Comparison of ENCODE assay signal across 23 cellular contexts in the genomic region with DNA sequence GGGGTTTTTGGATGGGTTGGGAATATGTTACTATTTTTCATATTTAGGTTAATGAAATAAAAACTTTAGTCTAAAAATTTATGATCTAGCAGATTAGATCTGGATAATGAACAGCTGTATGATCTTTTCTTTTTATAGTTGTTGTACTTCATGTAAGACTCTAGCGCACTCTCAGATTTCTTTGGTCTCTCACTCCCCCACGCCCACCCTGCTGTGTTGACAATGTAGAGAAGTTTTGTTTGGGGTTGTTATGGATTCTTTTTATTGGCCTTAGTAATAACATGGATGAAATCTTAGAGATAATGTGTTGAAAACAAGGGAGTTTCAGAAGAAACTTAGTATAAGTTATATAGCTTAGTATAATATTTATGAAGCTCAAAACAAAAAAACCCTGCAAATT. TPM values are rescaled to one million over a fixed set of nuclear protein-coding genes. Genes with fewer than 3 reads are reported as not detected.
DNase-seq lines count a peak whose midpoint lies in the region; ATAC-seq, FAIRE-seq and TF ChIP-seq lines count a peak whose summit lies in the region.
"Had no signal": no experiment of that assay in that cellular context is flagged by ENCODE, and none has a peak within 500 bp of the region (broad histone marks: within the 10 kb centered on the region; RNA-seq: fewer than 3 reads in every experiment).

No MANE protein-coding gene starts in this region.

- peak; percentile 99 for FAIRE-seq in endometrium (lab: Jason Lieb, UNC)
- FAIRE-seq: A549, D721Med, G401.6, GM12891 had no signal

- H3K27ac Mint-ChIP-seq in neural crest cell (ENCODE audit: unreplicated experiment) (peak overlapping the region; percentile 92), type B pancreatic cell (no peak overlapping the region)
- no peak overlapping the region for H3K27ac Mint-ChIP-seq in stimulated activated naive CD8-positive, alpha-beta T cell treated with anti-CD3 and anti-CD28 coated beads, Interleukin-15, amount 100 ng/mL, for 72 hours
- H3K27ac Mint-ChIP-seq: B cell; CD4-positive, alpha-beta T cell; CD8-positive, alpha-beta T cell had no signal

- H3K4me1 Mint-ChIP-seq in neural crest cell (no peaks in the 10 kb centered on the region), type B pancreatic cell (ENCODE audit: unreplicated experiment) (no peaks in the 10 kb centered on the region)
- no peaks in the 10 kb centered on the region for H3K4me1 Mint-ChIP-seq in stimulated activated naive CD8-positive, alpha-beta T cell treated with anti-CD3 and anti-CD28 coated beads, Interleukin-15, amount 100 ng/mL, for 72 hours
- H3K4me1 Mint-ChIP-seq: B cell had no signal

- H3K36me3 Mint-ChIP-seq in neural crest cell (ENCODE audit: low read depth) (no peaks in the 10 kb centered on the region), type B pancreatic cell (no peaks in the 10 kb centered on the region)
- H3K36me3 Mint-ChIP-seq: CD8-positive, alpha-beta T cell had no signal

- H3K4me3 Mint-ChIP-seq in neural crest cell (no peak overlapping the region), type B pancreatic cell (no peak overlapping the region)
- H3K4me3 Mint-ChIP-seq in stimulated activated naive CD8-positive, alpha-beta T cell treated with anti-CD3 and anti-CD28 coated beads, Interleukin-15, amount 100 ng/mL, for 72 hours = no peak overlapping the region
- H3K4me3 Mint-ChIP-seq: B cell; CD4-positive, alpha-beta T cell; CD8-positive, alpha-beta T cell had no signal

- DNase-seq in fibroblast of villous mesenchyme (ENCODE audit: low read depth) (peak; percentile 53), neural crest cell (ENCODE audit: low read depth, low spot score) (no peak), type B pancreatic cell (ENCODE audit: extremely low spot score, unreplicated experiment) (peak; percentile 4), hepatic stellate cell (ENCODE audit: low spot score) (no peak), G401 (ENCODE audit: low spot score) (no peak)
- no peak for DNase-seq in stimulated activated naive CD8-positive, alpha-beta T cell treated with anti-CD3 and anti-CD28 coated beads, Interleukin-15, amount 100 ng/mL, for 72 hours
- DNase-seq: AML-193; Caco-2; Calu3; CD4-positive, alpha-beta T cell; CD8-positive, alpha-beta T cell; DND-41; EL; GF-D8 had no signal

- in situ Hi-C loops in G401 (cut with HindIII; ENCODE audit: low sequenced_read_pairs) = no loop called here

- no peak overlapping the region for H3K4me3 ChIP-seq in fibroblast of villous mesenchyme (ENCODE audit: low read depth, low read length)
- H3K4me3 ChIP-seq: A549; BLaER1 treated with 17β-estradiol and CSF1 and Interleukin-3, amounts not matched to agents 10 nM and 100 nM had no signal

- H3K9me3 Mint-ChIP-seq in neural crest cell = no peaks in the 10 kb centered on the region
- no peaks in the 10 kb centered on the region for H3K9me3 Mint-ChIP-seq in type B pancreatic cell
- H3K9me3 Mint-ChIP-seq in stimulated activated naive CD8-positive, alpha-beta T cell treated with anti-CD3 and anti-CD28 coated beads, Interleukin-15, amount 100 ng/mL, for 72 hours = no peaks in the 10 kb centered on the region
- H3K9me3 Mint-ChIP-seq: CD4-positive, alpha-beta T cell; CD8-positive, alpha-beta T cell had no signal

- H3K27me3 Mint-ChIP-seq in neural crest cell (ENCODE audit: low read depth) (no peaks in the 10 kb centered on the region), type B pancreatic cell (peaks cover 18% of the 10 kb centered on the region)
- peaks cover 2% of the 10 kb centered on the region for H3K27me3 Mint-ChIP-seq in stimulated activated naive CD8-positive, alpha-beta T cell treated with anti-CD3 and anti-CD28 coated beads, Interleukin-15, amount 100 ng/mL, for 72 hours

- ATAC-seq in stimulated activated naive CD8-positive, alpha-beta T cell treated with anti-CD3 and anti-CD28 coated beads, Interleukin-15, amount 100 ng/mL, for 72 hours = no peak
- ATAC-seq: A549; CD8-positive, alpha-beta T cell had no signal

- TF ChIP-seq CTCF in fibroblast of villous mesenchyme (IDR thresholded peaks at IDR 0.05; ENCODE audit: insufficient read depth, low read depth, low read length) (no peak), neural crest cell (conservative IDR thresholded peaks at IDR 0.05) (no peak), type B pancreatic cell (conservative IDR thresholded peaks at IDR 0.05) (no peak)

RNA-seq across cellular contexts. Expression of a gene that starts 5.5 kb away (rescaled TPM):
- total RNA-seq in fibroblast of villous mesenchyme (not detected in 2 replicates), neural crest cell (not detected in 2 replicates), type B pancreatic cell (ENCODE audit: low replicate concordance) (not detected in 2 replicates)
- not detected in 2 replicates for total RNA-seq in G401 (2014; rRNA removed; shearing (Covaris generic))
- total RNA-seq: A172; B cell; Caco-2; Calu3; CD4-positive, alpha-beta T cell; CD8-positive, alpha-beta T cell; Daoy had no signal

RNA-seq across cellular contexts. Expression of a gene that starts 17.3 kb away (rescaled TPM):
- under 0.01 TPM in 2 replicates for total RNA-seq in fibroblast of villous mesenchyme
- total RNA-seq in neural crest cell = 0.34 TPM in 1 of 2 replicates, not detected in the other
- not detected in 2 replicates for total RNA-seq in type B pancreatic cell (ENCODE audit: low replicate concordance)
- total RNA-seq in G401 (2014; rRNA removed; shearing (Covaris generic)) = not detected in 2 replicates
- total RNA-seq: A172; B cell; Caco-2; Calu3; CD4-positive, alpha-beta T cell; CD8-positive, alpha-beta T cell; Daoy had no signal

Comparison
In these comparisons a context has a peak if more than half of its experiments do, and no peak if none do; other contexts are left out.
1. DNase-seq: peak in fibroblast of villous mesenchyme (single experiment) and type B pancreatic cell (single experiment); none in neural crest cell (single experiment), hepatic stellate cell (single experiment), stimulated activated naive CD8-positive, alpha-beta T cell treated with anti-CD3 and anti-CD28 coated beads, Interleukin-15, amount 100 ng/mL, for 72 hours (0 of 2) and G401 (single experiment).